8 cellular contexts compared by ENCODE assay signal in the genomic region with DNA sequence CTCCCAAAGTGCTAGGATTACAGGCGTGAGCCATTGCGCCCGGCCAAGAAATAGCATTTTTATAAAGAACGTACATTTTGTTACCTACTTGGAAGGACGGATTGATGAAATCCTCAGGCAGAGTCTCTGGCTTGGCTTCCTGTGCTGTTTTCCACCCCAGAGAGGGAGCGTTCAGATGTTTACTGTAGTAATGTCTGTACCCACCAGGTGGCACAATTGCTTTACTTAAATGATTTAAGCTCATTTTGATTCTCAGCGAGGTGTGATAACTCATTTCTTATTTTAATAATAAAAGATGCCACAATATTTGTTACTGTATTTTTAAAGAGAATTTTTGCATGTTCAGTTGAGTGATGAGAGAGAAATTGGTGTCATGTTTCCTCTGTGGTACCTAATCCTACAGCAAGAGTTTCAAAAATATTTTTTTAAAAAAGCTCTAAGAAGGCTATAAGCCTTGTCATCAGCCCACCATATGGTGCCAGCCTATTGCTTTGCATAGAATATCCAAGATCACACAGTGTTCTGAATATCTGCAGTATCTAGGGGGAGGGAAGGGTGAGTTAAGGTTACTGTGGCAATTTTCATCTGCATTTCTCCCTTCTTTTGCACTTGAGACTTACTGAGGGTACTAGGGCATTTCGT.
DNase-seq lines count a peak whose midpoint lies in the region; ATAC-seq lines count a peak whose summit lies in the region.

No MANE protein-coding gene starts in this region.

- H3K14ac ChIP-seq in mesenchymal stem cell (ENCODE audit: low read length in 2 of 2) = no peak overlapping the region

- H2BK15ac ChIP-seq in mesenchymal stem cell (ENCODE audit: low read depth, poor library complexity, severe bottlenecking) = no peak overlapping the region

- no peak overlapping the region for H2BK120ac ChIP-seq in mesenchymal stem cell (ENCODE audit: low read depth, low read length)

- H4K20me1 ChIP-seq in BLaER1 treated with 17β-estradiol and CSF1 and Interleukin-3, amounts not matched to agents 10 nM and 100 nM = peaks cover 88 to 100% (median 100%) of the 10 kb centered on the region in 11 experiments

- 30% methylated on average over 6 of the region's 8 CpGs for WGBS in mesenchymal stem cell

- H3K23ac ChIP-seq in mesenchymal stem cell (ENCODE audit: low read length in 2 of 2) = no peak overlapping the region

- H2AFZ ChIP-seq in mesenchymal stem cell (ENCODE audit: low read depth, low read length) = no peak overlapping the region

- peaks cover 13 to 44% (median 28%) of the 10 kb centered on the region in 11 experiments for H3K36me3 ChIP-seq in BLaER1 treated with 17β-estradiol and CSF1 and Interleukin-3, amounts not matched to agents 10 nM and 100 nM
- H3K36me3 ChIP-seq in HAP-1 (replicated peaks) (no peaks in the 10 kb centered on the region), endocrine pancreas (ENCODE audit: control insufficient read depth, insufficient read depth, low read length) (no peaks in the 10 kb centered on the region), mesenchymal stem cell (ENCODE audit: control insufficient read depth in 1 of 2, insufficient read depth in 2 of 2, low read depth in 1 of 2, low read length in 2 of 2) (no peaks in the 10 kb centered on the region)

- intact Hi-C loops in activated CD4-positive, alpha-beta T cell treated with anti-CD3 and anti-CD28 coated beads, Interleukin-2, amount 10 ng/mL, durations not matched to agents 24 days and 14 days (cut with micrococcal nuclease) = loop anchor here (1.0 to 2.0 kb wide), 2 partner anchors 78 to 224 kb away; no protein-coding TSS in a partner anchor

- H3K9me3 Mint-ChIP-seq in activated CD4-positive, alpha-beta T cell treated with anti-CD3 and anti-CD28 coated beads, Interleukin-2, amount 10 ng/mL, durations not matched to agents 24 days and 14 days = no peaks in the 10 kb centered on the region

- H3K36me3 Mint-ChIP-seq in activated CD4-positive, alpha-beta T cell treated with anti-CD3 and anti-CD28 coated beads, Interleukin-2, amount 10 ng/mL, durations not matched to agents 24 days and 14 days (ENCODE audit: low read depth) = no peaks in the 10 kb centered on the region

- H3K4ac ChIP-seq in mesenchymal stem cell (ENCODE audit: low read depth in 1 of 2, low read length in 2 of 2) = no peak overlapping the region

- H3K27ac ChIP-seq in BLaER1 treated with 17β-estradiol and CSF1 and Interleukin-3, amounts not matched to agents 10 nM and 100 nM = no peak overlapping the region
- H3K27ac ChIP-seq in mesenchymal stem cell (ENCODE audit: low read length, poor library complexity, severe bottlenecking) = no peak overlapping the region

- H3K9ac ChIP-seq in BLaER1 treated with 17β-estradiol and CSF1 and Interleukin-3, amounts not matched to agents 10 nM and 100 nM = no peak overlapping the region; a peak in 1 of 22 replicates
- H3K9ac ChIP-seq in endocrine pancreas (ENCODE audit: control insufficient read depth, insufficient read depth, low read length) (no peak overlapping the region), mesenchymal stem cell (ENCODE audit: low read length) (peak overlapping the region; percentile 19)

- DNase-seq in HAP-1 (ENCODE audit: low spot score in 2 of 2) (peak; percentile 74 to 82), NCI-H524 (lab: John Stamatoyannopoulos, UW) (peak; percentile 91 to 97), mesenchymal stem cell (peak; percentile 74)
- peak; percentile 89 for DNase-seq in activated CD4-positive, alpha-beta T cell treated with anti-CD3 and anti-CD28 coated beads, Interleukin-2, amount 10 ng/mL, durations not matched to agents 24 days and 14 days
- DNase-seq in stimulated activated CD8-positive, alpha-beta memory T cell treated with anti-CD3 and anti-CD28 coated beads, Interleukin-4, amount 100 ng/mL, for 48 hours = peak; percentile 76

- H3K4me3 ChIP-seq in BLaER1 treated with 17β-estradiol and CSF1 and Interleukin-3, amounts not matched to agents 10 nM and 100 nM = no peak overlapping the region
- H3K4me3 ChIP-seq in HAP-1 (no peak overlapping the region), endocrine pancreas (ENCODE audit: control insufficient read depth, insufficient read depth, low read length) (peak overlapping the region; percentile 6), mesenchymal stem cell (ENCODE audit: insufficient read depth in 1 of 2, low read depth in 1 of 2, low read length in 2 of 2) (no peak overlapping the region)

- in situ Hi-C loops in HAP-1 (cut with MboI; ENCODE audit: low sequenced_read_pairs) = loop anchor here (10.0 to 25.0 kb wide), 2 partner anchors 220 to 593 kb away; no protein-coding TSS in a partner anchor

- H3K18ac ChIP-seq in mesenchymal stem cell (ENCODE audit: low read depth in 1 of 2, low read length in 2 of 2) = no peak overlapping the region

- no peak for ATAC-seq in HG03139 (IDR thresholded peaks at IDR 0.05; ENCODE audit: unreplicated experiment)

- no peaks in the 10 kb centered on the region for H3K27me3 Mint-ChIP-seq in activated CD4-positive, alpha-beta T cell treated with anti-CD3 and anti-CD28 coated beads, Interleukin-2, amount 10 ng/mL, durations not matched to agents 24 days and 14 days

- no peak overlapping the region for H4K91ac ChIP-seq in mesenchymal stem cell (ENCODE audit: low read length)

- H3K4me1 Mint-ChIP-seq in activated CD4-positive, alpha-beta T cell treated with anti-CD3 and anti-CD28 coated beads, Interleukin-2, amount 10 ng/mL, durations not matched to agents 24 days and 14 days = peaks cover 17% of the 10 kb centered on the region

- H3K27ac Mint-ChIP-seq in activated CD4-positive, alpha-beta T cell treated with anti-CD3 and anti-CD28 coated beads, Interleukin-2, amount 10 ng/mL, durations not matched to agents 24 days and 14 days = no peak overlapping the region

- no peak overlapping the region for H4K8ac ChIP-seq in mesenchymal stem cell (ENCODE audit: low read length)

- no peaks in the 10 kb centered on the region for H3K27me3 ChIP-seq in BLaER1 treated with 17β-estradiol and CSF1 and Interleukin-3, amounts not matched to agents 10 nM and 100 nM
- no peaks in the 10 kb centered on the region for H3K27me3 ChIP-seq in HAP-1 (ENCODE audit: low read depth)
- H3K27me3 ChIP-seq in endocrine pancreas (ENCODE audit: control insufficient read depth, insufficient read depth, low read length) = no peaks in the 10 kb centered on the region
- no peaks in the 10 kb centered on the region for H3K27me3 ChIP-seq in mesenchymal stem cell (ENCODE audit: control insufficient read depth in 1 of 2, insufficient read depth in 1 of 2, low read length in 2 of 2)

- H3K4me1 ChIP-seq in BLaER1 treated with 17β-estradiol and CSF1 and Interleukin-3, amounts not matched to agents 10 nM and 100 nM = peaks cover 58 to 89% (median 75%) of the 10 kb centered on the region in 10 experiments
- H3K4me1 ChIP-seq in HAP-1 (peaks cover 25% of the 10 kb centered on the region), endocrine pancreas (ENCODE audit: control insufficient read depth, insufficient read depth, low read length) (peaks cover 6% of the 10 kb centered on the region), mesenchymal stem cell (ENCODE audit: control insufficient read depth, insufficient read depth, low read depth, low read length) (peaks cover 2% of the 10 kb centered on the region)

- H3K4me2 ChIP-seq in BLaER1 treated with 17β-estradiol and CSF1 and Interleukin-3, amounts not matched to agents 10 nM and 100 nM = peak overlapping the region in 10 of 11 experiments; percentile 0 to 41 (median 20); a peak in 9 of 22 replicates
- H3K4me2 ChIP-seq in mesenchymal stem cell (ENCODE audit: low read length, poor library complexity, severe bottlenecking) = no peak overlapping the region

- no peak overlapping the region for H2AK5ac ChIP-seq in mesenchymal stem cell (ENCODE audit: low read length, severe bottlenecking)

- H3K4me3 Mint-ChIP-seq in activated CD4-positive, alpha-beta T cell treated with anti-CD3 and anti-CD28 coated beads, Interleukin-2, amount 10 ng/mL, durations not matched to agents 24 days and 14 days = no peak overlapping the region

- H3K79me1 ChIP-seq in mesenchymal stem cell (replicated peaks; ENCODE audit: low read length, poor library complexity, severe bottlenecking) = peaks cover 16% of the 10 kb centered on the region

- peaks cover 0 to 19% (median 5%) of the 10 kb centered on the region in 11 experiments; a peak in 9 of 22 replicates for H3K9me3 ChIP-seq in BLaER1 treated with 17β-estradiol and CSF1 and Interleukin-3, amounts not matched to agents 10 nM and 100 nM (replicated peaks in 1 of 11)
- H3K9me3 ChIP-seq in HAP-1 = no peaks in the 10 kb centered on the region
- H3K9me3 ChIP-seq in endocrine pancreas (ENCODE audit: control insufficient read depth, low read length) = no peaks in the 10 kb centered on the region
- no peaks in the 10 kb centered on the region for H3K9me3 ChIP-seq in mesenchymal stem cell (ENCODE audit: control insufficient read depth, low read length)

- H2BK5ac ChIP-seq in mesenchymal stem cell (ENCODE audit: low read depth, low read length, poor library complexity, severe bottlenecking) = no peak overlapping the region

- H2BK12ac ChIP-seq in mesenchymal stem cell (ENCODE audit: low read length in 2 of 2) = no peak overlapping the region
